1 cellular context compared by ENCODE assay signal in the genomic region with DNA sequence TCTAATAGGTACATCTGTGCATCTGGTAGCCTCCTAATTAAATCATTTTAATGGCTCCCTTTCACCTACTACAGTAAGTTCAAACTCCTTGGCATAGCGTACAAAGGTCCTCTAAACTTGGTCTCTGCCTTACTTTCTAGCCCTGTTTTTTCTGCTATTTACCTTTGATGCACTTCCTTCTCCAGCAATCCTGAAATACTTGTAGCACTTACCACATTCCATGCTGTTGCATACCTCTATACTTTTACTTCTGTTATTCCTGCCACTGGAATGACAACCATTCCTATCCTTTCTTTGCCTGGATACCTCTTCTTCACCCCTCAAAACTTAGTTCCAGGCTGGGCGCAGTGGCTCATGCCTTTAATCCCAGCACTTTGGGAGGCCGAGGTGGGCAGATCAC.
TF ChIP-seq lines count a peak whose summit lies in the region.

No MANE protein-coding gene starts in this region.

TF ChIP-seq in GM23338, 12 proteins besides CTCF, POLR2A, EP300 and RAD21:
- TF ChIP-seq CREB1 (CRISPR knock-in tag; IDR thresholded peaks at IDR 0.05; ENCODE audit: low read depth) = no peak
- no peak for TF ChIP-seq ZNF114 (CRISPR knock-in tag; IDR thresholded peaks at IDR 0.05)
TF ChIP-seq in GM23338: peak in this region for 0.
